16 cellular contexts compared by ENCODE assay signal in genomic region chr14:22579881-22580280, GRCh38.
"Had no signal": no experiment of that assay in that cellular context is flagged by ENCODE, and none has a peak within 500 bp of the region (broad histone marks: within the 10 kb centered on the region; RNA-seq: fewer than 3 reads in every experiment).

No MANE protein-coding gene starts in this region.

- H3K4me3 ChIP-seq: breast epithelium, dorsolateral prefrontal cortex, esophagus squamous epithelium, lung, thoracic aorta had no signal

- H3K27me3 Mint-ChIP-seq: activated CD8-positive, alpha-beta memory T cell treated with anti-CD3 and anti-CD28 coated beads, Interleukin-2, amount 10 ng/mL, durations not matched to agents 7 days and 5 days; stimulated activated naive CD8-positive, alpha-beta T cell treated with anti-CD3 and anti-CD28 coated beads, Interleukin-15, amount 100 ng/mL, for 72 hours had no signal

- H3K36me3 ChIP-seq: breast epithelium, thoracic aorta had no signal

- H3K27ac ChIP-seq: breast epithelium, esophagus squamous epithelium, thoracic aorta had no signal

- H3K27me3 ChIP-seq: breast epithelium, dorsolateral prefrontal cortex, esophagus squamous epithelium had no signal

- H3K9me3 ChIP-seq: breast epithelium, esophagus squamous epithelium, thoracic aorta had no signal

- H3K4me3 Mint-ChIP-seq: activated CD8-positive, alpha-beta memory T cell treated with anti-CD3 and anti-CD28 coated beads, Interleukin-2, amount 10 ng/mL, durations not matched to agents 7 days and 5 days; immature natural killer cell; natural killer cell had no signal

- H3K4me1 ChIP-seq: breast epithelium had no signal

- H3K9me3 Mint-ChIP-seq: immature natural killer cell; natural killer cell; stimulated activated naive CD8-positive, alpha-beta T cell treated with anti-CD3 and anti-CD28 coated beads, Interleukin-15, amount 100 ng/mL, for 72 hours; T-helper 1 cell treated with Interleukin-12 subunit alpha and Interleukin-12 subunit beta and Interleukin-4 antibody, amounts not matched to agents 30 μg/mL and 1 μg/mL, for 36 hours had no signal

- ATAC-seq: activated CD8-positive, alpha-beta memory T cell treated with anti-CD3 and anti-CD28 coated beads, Interleukin-2, amount 10 ng/mL, durations not matched to agents 7 days and 5 days; natural killer cell; stimulated activated naive CD8-positive, alpha-beta T cell treated with anti-CD3 and anti-CD28 coated beads, Interleukin-15, amount 100 ng/mL, for 72 hours had no signal

- DNase-seq: activated CD4-positive, alpha-beta T cell treated with anti-CD3 and anti-CD28 coated beads, Interleukin-2, amount 50 U/mL, for 48 hours; activated CD4-positive, CD25-positive, alpha-beta regulatory T cell; activated CD8-positive, alpha-beta memory T cell treated with anti-CD3 and anti-CD28 coated beads, Interleukin-2, amount 10 ng/mL, durations not matched to agents 7 days and 5 days; activated naive CD4-positive, alpha-beta T cell treated with anti-CD3 and anti-CD28 coated beads, Interleukin-2, amount 50 U/mL, for 16 hours; dorsolateral prefrontal cortex; esophagus squamous epithelium; foreskin fibroblast; immature natural killer cell; natural killer cell; stimulated activated CD4-positive, alpha-beta T cell treated with anti-CD3 and anti-CD28 coated beads, Interleukin-4, amount 100 ng/mL, for 1 hour; stimulated activated CD8-positive, alpha-beta memory T cell treated with anti-CD3 and anti-CD28 coated beads, Interleukin-4, amount 100 ng/mL, for 48 hours; stimulated activated naive CD8-positive, alpha-beta T cell treated with anti-CD3 and anti-CD28 coated beads, Interleukin-15, amount 100 ng/mL, for 72 hours had no signal
